Comparison of ENCODE assay signal across 7 cellular contexts in the genomic region with DNA sequence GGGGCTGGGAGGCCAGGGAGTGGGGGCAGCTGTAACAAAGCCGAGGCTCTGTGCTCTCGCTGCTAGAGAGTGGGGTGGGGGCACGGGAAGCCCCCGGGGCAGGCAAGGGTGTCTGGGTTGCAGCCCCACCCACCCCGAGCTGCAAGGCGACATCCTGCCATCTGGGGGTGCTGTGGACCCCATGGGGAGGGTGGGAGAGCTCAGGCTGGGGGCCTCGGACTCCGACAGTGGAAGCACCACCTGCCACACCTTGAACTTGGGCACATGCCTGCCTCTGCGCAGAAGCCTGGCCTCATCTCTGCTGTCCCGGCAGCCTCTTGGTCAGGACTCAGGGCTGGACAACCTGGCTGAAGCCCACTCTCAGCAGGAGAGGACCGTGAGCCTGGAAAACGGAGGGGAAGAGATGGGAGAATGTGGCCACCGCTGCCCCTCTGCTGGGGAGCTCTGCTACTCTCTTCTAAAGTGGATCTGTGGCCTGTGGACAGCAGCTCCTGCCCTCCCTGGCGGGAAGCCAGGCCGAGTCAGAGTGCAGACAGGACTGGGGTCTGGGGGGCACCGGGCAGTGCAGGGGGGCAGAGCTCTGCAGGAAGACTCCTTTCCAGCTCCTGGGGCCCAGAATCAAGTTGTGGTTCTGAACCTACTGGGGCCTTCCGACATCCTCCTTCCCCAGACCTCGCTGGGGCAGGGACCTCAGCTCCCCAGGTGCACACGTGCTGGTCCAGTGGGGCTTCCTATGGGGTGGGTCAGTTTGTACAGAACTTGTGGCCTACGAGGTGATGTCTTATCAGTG.
DNase-seq lines count a peak whose midpoint lies in the region; ATAC-seq, FAIRE-seq and TF ChIP-seq lines count a peak whose summit lies in the region.
"Not testable (repeated sequence)": the region's sequence is repeated elsewhere in the genome, so short reads cannot be mapped to it uniquely, and the experiment has no call there.

No MANE protein-coding gene starts in this region.

- 68 to 77% methylated on average over 20 of the region's 20 CpGs for WGBS in sigmoid colon, 2 donors

- not testable (repeated sequence) for DNase-seq in HCT116 (ENCODE audit: low read depth, low spot score); natural killer cell treated with Interleukin-12 subunit alpha and Interleukin-12 subunit beta and Interleukin-15 and Interleukin-18, amount 100 ng/mL, for 72 hours (ENCODE audit: low spot score)
- DNase-seq in activated effector memory CD4-positive, alpha-beta T cell treated with anti-CD3 and anti-CD28 coated beads, Interleukin-2, amount 50 U/mL, for 16 hours: peak; percentile 44
- DNase-seq in coronary artery (ENCODE audit: low spot score) (peak; percentile 62), kidney (peak; percentile 58), sigmoid colon (peak; percentile 60), upper lobe of right lung (peak; percentile 42)

- not testable (repeated sequence) for H4K20me1 ChIP-seq in HCT116 (ENCODE audit: insufficient read depth)

- H3K4me1 Mint-ChIP-seq in natural killer cell treated with Interleukin-12 subunit alpha and Interleukin-12 subunit beta and Interleukin-15 and Interleukin-18, amount 100 ng/mL, for 72 hours (ENCODE audit: low read depth in 2 of 2): not testable (repeated sequence)

- not testable (repeated sequence) for H2AFZ ChIP-seq in HCT116 (ENCODE audit: low read depth, low read length, poor library complexity, severe bottlenecking)

- not testable (repeated sequence) for H3K4me3 ChIP-seq in HCT116 (replicated peaks in 1 of 2; ENCODE audit: low read depth in 1 of 2, low read length in 2 of 2); coronary artery; kidney (ENCODE audit: low read length in 2 of 2); sigmoid colon; upper lobe of right lung

- intact Hi-C loops in HCT116 (cut with micrococcal nuclease); kidney (cut with DNase I); sigmoid colon (cut with DNase I); upper lobe of right lung (cut with DNase I): not testable (repeated sequence)

- POLR2A ChIA-PET in HCT116 (lab: Charles Lee): not testable (repeated sequence)

- not testable (repeated sequence) for H3K79me2 ChIP-seq in HCT116 (ENCODE audit: insufficient read depth, low read length)

- not testable (repeated sequence) for H3K9me3 ChIP-seq in HCT116 (ENCODE audit: control insufficient read depth in 1 of 2, insufficient read depth in 1 of 2, low read depth in 1 of 2, low read length in 2 of 2); kidney (ENCODE audit: control insufficient read depth in 1 of 2, low read length in 2 of 2); sigmoid colon; upper lobe of right lung

- 0 out of 2 replicates have a peak, but pooled peaks have one; percentile 26 for ATAC-seq in HCT116
- ATAC-seq in natural killer cell treated with Interleukin-12 subunit alpha and Interleukin-12 subunit beta and Interleukin-15 and Interleukin-18, amount 100 ng/mL, for 72 hours: peak; percentile 3 to 33
- ATAC-seq in upper lobe of right lung: peak; percentile 19

- H3K27me3 ChIP-seq in HCT116 (ENCODE audit: insufficient read depth, low read length); sigmoid colon; upper lobe of right lung: not testable (repeated sequence)

- not testable (repeated sequence) for H3K9me3 Mint-ChIP-seq in natural killer cell treated with Interleukin-12 subunit alpha and Interleukin-12 subunit beta and Interleukin-15 and Interleukin-18, amount 100 ng/mL, for 72 hours

- FAIRE-seq in kidney (lab: Jason Lieb, UNC): not testable (repeated sequence)

- TF ChIP-seq RAD21 in HCT116 (IDR thresholded peaks at IDR 0.05; ENCODE audit: low read depth): not testable (repeated sequence)

- H3K9ac ChIP-seq in HCT116 (ENCODE audit: low read length); kidney (ENCODE audit: low read length in 2 of 2): not testable (repeated sequence)

- H3K36me3 Mint-ChIP-seq in natural killer cell treated with Interleukin-12 subunit alpha and Interleukin-12 subunit beta and Interleukin-15 and Interleukin-18, amount 100 ng/mL, for 72 hours: not testable (repeated sequence)

- CTCF ChIA-PET in HCT116 (lab: Charles Lee): not testable (repeated sequence)

- H3K27ac ChIP-seq in HCT116 (ENCODE audit: low read depth, low read length); coronary artery; kidney (ENCODE audit: low read depth in 2 of 2, low read length in 2 of 2); sigmoid colon; upper lobe of right lung: not testable (repeated sequence)

- BruUV-seq in HCT116 (replicated peaks; lab: Mats Ljungman, UMichigan): not testable (repeated sequence)

- not testable (repeated sequence) for TF ChIP-seq CTCF in HCT116 (IDR thresholded peaks at IDR 0.05 in 2 of 3, conservative IDR thresholded peaks at IDR 0.05 in 1 of 3; ENCODE audit: borderline replicate concordance in 1 of 3, insufficient read depth in 1 of 3, low read depth in 2 of 3, low read length in 2 of 3); coronary artery (IDR thresholded peaks at IDR 0.05); kidney (IDR thresholded peaks at IDR 0.05; ENCODE audit: borderline replicate concordance, extremely low read depth, insufficient read depth); sigmoid colon (IDR thresholded peaks at IDR 0.05); upper lobe of right lung (IDR thresholded peaks at IDR 0.05)

- not testable (repeated sequence) for TF ChIP-seq EP300 in sigmoid colon (IDR thresholded peaks at IDR 0.05)

- not testable (repeated sequence) for H3K27me3 Mint-ChIP-seq in natural killer cell treated with Interleukin-12 subunit alpha and Interleukin-12 subunit beta and Interleukin-15 and Interleukin-18, amount 100 ng/mL, for 72 hours

- not testable (repeated sequence) for H3K4me2 ChIP-seq in HCT116 (ENCODE audit: low read length)

- RAD21 ChIA-PET in HCT116 (lab: Charles Lee; ENCODE audit: low non-redundant PET in 1 of 2, low total read pairs in 2 of 2, uncharacterized antibody in 2 of 2, unreplicated experiment in 2 of 2): not testable (repeated sequence)

- not testable (repeated sequence) for H3K4me3 Mint-ChIP-seq in natural killer cell treated with Interleukin-12 subunit alpha and Interleukin-12 subunit beta and Interleukin-15 and Interleukin-18, amount 100 ng/mL, for 72 hours

- TF ChIP-seq POLR2A in HCT116 (IDR thresholded peaks at IDR 0.05; ENCODE audit: borderline replicate concordance, extremely low read depth, insufficient read depth, insufficient read length); sigmoid colon (IDR thresholded peaks at IDR 0.05): not testable (repeated sequence)

- H3K4me1 ChIP-seq in HCT116 (ENCODE audit: control insufficient read depth in 1 of 2, insufficient read depth in 2 of 2, low read length in 2 of 2); kidney (ENCODE audit: control insufficient read depth in 1 of 2, insufficient read depth in 1 of 2, low read depth in 1 of 2, low read length in 2 of 2); sigmoid colon; upper lobe of right lung: not testable (repeated sequence)

- not testable (repeated sequence) for H3K36me3 ChIP-seq in HCT116 (ENCODE audit: control insufficient read depth in 1 of 2, insufficient read depth in 2 of 2, low read length in 2 of 2); kidney (ENCODE audit: control insufficient read depth in 1 of 2, insufficient read depth in 2 of 2, low read length in 2 of 2); sigmoid colon; upper lobe of right lung

- H3K27ac Mint-ChIP-seq in natural killer cell treated with Interleukin-12 subunit alpha and Interleukin-12 subunit beta and Interleukin-15 and Interleukin-18, amount 100 ng/mL, for 72 hours: not testable (repeated sequence)

- not testable (repeated sequence) for H3K9me2 ChIP-seq in HCT116 (ENCODE audit: insufficient read depth)
